2 cellular contexts compared by ENCODE assay signal in the genomic region with DNA sequence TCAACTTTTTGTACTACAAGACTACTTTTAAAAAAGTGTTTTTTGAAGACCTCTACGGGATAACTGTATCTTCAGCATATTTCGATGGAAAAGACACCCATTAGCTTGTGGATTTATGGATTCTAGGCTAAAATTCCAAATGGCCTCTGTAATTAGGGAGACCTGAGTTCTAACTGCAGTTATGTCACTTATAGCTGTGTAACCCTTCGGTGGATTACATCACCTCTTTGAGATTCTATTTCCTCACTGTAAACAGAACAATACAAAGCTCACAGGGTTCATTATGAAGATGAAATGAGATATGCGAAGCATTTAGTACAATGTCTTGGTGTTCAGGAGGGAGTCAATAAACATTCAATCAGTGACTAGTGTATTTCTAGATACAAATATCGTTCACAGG.
TF ChIP-seq lines count a peak whose summit lies in the region.

No MANE protein-coding gene starts in this region.

TF ChIP-seq in HEK293, 187 proteins besides CTCF, POLR2A, EP300 and RAD21 (continues in another document):
- TF ChIP-seq, protein P1, sequence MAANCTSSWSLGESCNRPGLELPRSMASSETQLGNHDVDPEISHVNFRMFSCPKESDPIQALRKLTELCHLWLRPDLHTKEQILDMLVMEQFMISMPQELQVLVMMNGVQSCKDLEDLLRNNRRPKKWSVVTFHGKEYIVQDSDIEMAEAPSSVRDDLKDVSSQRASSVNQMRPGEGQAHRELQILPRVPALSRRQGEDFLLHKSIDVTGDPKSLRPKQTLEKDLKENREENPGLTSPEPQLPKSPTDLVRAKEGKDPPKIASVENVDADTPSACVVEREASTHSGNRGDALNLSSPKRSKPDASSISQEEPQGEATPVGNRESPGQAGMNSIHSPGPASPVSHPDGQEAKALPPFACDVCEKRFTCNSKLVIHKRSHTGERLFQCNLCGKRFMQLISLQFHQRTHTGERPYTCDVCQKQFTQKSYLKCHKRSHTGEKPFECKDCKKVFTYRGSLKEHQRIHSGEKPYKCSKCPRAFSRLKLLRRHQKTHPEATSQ (tag by site-specific recombination; IDR thresholded peaks at IDR 0.05) = no peak
- TF ChIP-seq ZNF660 (tag by site-specific recombination; IDR thresholded peaks at IDR 0.05) (0 out of 2 replicates have a peak, but pooled peaks have one; percentile 55), ZFHX2 (tag by site-specific recombination; conservative IDR thresholded peaks at IDR 0.05) (no peak), ZNF747 (tag by site-specific recombination; IDR thresholded peaks at IDR 0.05) (no peak), ATF2 (tag by site-specific recombination; IDR thresholded peaks at IDR 0.05; ENCODE audit: low read depth) (peak; percentile 93), ZNF311 (tag by site-specific recombination; IDR thresholded peaks at IDR 0.05; ENCODE audit: borderline replicate concordance) (no peak), ZBTB11 (tag by site-specific recombination; conservative IDR thresholded peaks at IDR 0.05; ENCODE audit: low read depth) (no peak), ZNF391 (tag by site-specific recombination; IDR thresholded peaks at IDR 0.05; ENCODE audit: borderline replicate concordance, low read depth) (no peak), KLF8 (tag by site-specific recombination; IDR thresholded peaks at IDR 0.05) (no peak), GLIS2 (tag by site-specific recombination; IDR thresholded peaks at IDR 0.05) (no peak), ZNF639 (tag by site-specific recombination; IDR thresholded peaks at IDR 0.05) (peak; percentile 50; the same call in 1 of the 2 replicates), ZBTB48 (tag by site-specific recombination; IDR thresholded peaks at IDR 0.05) (no peak), ZNF837 (tag by site-specific recombination; IDR thresholded peaks at IDR 0.05) (no peak), ZBTB8A (tag by site-specific recombination; IDR thresholded peaks at IDR 0.05) (no peak), ZNF843 (tag by site-specific recombination; IDR thresholded peaks at IDR 0.05) (peak; percentile 37; the same call in 1 of the 2 replicates), ZBTB21 (tag by site-specific recombination; IDR thresholded peaks at IDR 0.05) (peak; percentile 41; the same call in 1 of the 2 replicates), ZNF623 (tag by site-specific recombination; IDR thresholded peaks at IDR 0.05) (no peak), TCF7L2 (IDR thresholded peaks at IDR 0.05; ENCODE audit: borderline replicate concordance, low read depth, low read length) (no peak), ZNF521 (tag by site-specific recombination; IDR thresholded peaks at IDR 0.05) (no peak)
- TF ChIP-seq, protein P2, sequence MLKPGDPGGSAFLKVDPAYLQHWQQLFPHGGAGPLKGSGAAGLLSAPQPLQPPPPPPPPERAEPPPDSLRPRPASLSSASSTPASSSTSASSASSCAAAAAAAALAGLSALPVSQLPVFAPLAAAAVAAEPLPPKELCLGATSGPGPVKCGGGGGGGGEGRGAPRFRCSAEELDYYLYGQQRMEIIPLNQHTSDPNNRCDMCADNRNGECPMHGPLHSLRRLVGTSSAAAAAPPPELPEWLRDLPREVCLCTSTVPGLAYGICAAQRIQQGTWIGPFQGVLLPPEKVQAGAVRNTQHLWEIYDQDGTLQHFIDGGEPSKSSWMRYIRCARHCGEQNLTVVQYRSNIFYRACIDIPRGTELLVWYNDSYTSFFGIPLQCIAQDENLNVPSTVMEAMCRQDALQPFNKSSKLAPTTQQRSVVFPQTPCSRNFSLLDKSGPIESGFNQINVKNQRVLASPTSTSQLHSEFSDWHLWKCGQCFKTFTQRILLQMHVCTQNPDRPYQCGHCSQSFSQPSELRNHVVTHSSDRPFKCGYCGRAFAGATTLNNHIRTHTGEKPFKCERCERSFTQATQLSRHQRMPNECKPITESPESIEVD (tag by site-specific recombination; IDR thresholded peaks at IDR 0.05) = peak; percentile 70

TF ChIP-seq in endothelial cell of umbilical vein, 7 proteins besides CTCF, POLR2A, EP300 and RAD21:
- TF ChIP-seq POLR2AphosphoS5 (IDR thresholded peaks at IDR 0.05; ENCODE audit: insufficient read depth, low read depth, low read length) (no peak), FOS (IDR thresholded peaks at IDR 0.05; ENCODE audit: borderline replicate concordance, insufficient read depth, low read length) (no peak), EZH2 (IDR thresholded peaks at IDR 0.05; ENCODE audit: borderline replicate concordance, low read depth, low read length, severe bottlenecking) (no peak), GATA2 (IDR thresholded peaks at IDR 0.05; ENCODE audit: insufficient read depth, insufficient read length, low read depth, low read length) (no peak), MYC (IDR thresholded peaks at IDR 0.05; ENCODE audit: low read depth, low read length) (no peak), JUN (IDR thresholded peaks at IDR 0.05; ENCODE audit: borderline replicate concordance, insufficient read depth, insufficient read length, low read depth) (no peak)
- TF ChIP-seq, protein P3, sequence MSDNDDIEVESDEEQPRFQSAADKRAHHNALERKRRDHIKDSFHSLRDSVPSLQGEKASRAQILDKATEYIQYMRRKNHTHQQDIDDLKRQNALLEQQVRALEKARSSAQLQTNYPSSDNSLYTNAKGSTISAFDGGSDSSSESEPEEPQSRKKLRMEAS (IDR thresholded peaks at IDR 0.05; ENCODE audit: insufficient read depth, insufficient read length) = no peak
